17 cellular contexts compared by ENCODE assay signal in genomic region chr16:54129810-54130209, GRCh38.
DNase-seq lines count a peak whose midpoint lies in the region; ATAC-seq and TF ChIP-seq lines count a peak whose summit lies in the region.
"Had no signal": no experiment of that assay in that cellular context is flagged by ENCODE, and none has a peak within 500 bp of the region (broad histone marks: within the 10 kb centered on the region; RNA-seq: fewer than 3 reads in every experiment).

No MANE protein-coding gene starts in this region.

- H3K4me1 ChIP-seq in HEK293 (ENCODE audit: control insufficient read depth, insufficient read depth, low read length) (no peaks in the 10 kb centered on the region), neuronal stem cell (ENCODE audit: control insufficient read depth in 2 of 2, insufficient read depth in 1 of 2, low read depth in 1 of 2, low read length in 2 of 2) (peaks cover 0 to 1% of the 10 kb centered on the region in 2 donors)
- H3K4me1 ChIP-seq: A549, Caco-2 had no signal

- no peak overlapping the region for H3K4me3 Mint-ChIP-seq in activated CD8-positive, alpha-beta T cell treated with anti-CD3 and anti-CD28 coated beads for 36 hours
- H3K4me3 Mint-ChIP-seq in activated CD8-positive, alpha-beta T cell treated with anti-CD3 and anti-CD28 coated beads, Interleukin-2, amount 10 ng/mL, durations not matched to agents 7 days and 5 days = no peak overlapping the region
- H3K4me3 Mint-ChIP-seq: B cell; CD4-positive, alpha-beta T cell; CD8-positive, alpha-beta T cell had no signal

- no peak overlapping the region for H2BK12ac ChIP-seq in neuronal stem cell (ENCODE audit: low read length)

- no peak overlapping the region for H4K91ac ChIP-seq in neuronal stem cell (ENCODE audit: low read depth, low read length, poor library complexity)

- H3K18ac ChIP-seq in neuronal stem cell (ENCODE audit: low read length) = no peak overlapping the region

- H2BK120ac ChIP-seq in neuronal stem cell (ENCODE audit: low read depth, low read length) = no peak overlapping the region

- no peak overlapping the region for H2BK15ac ChIP-seq in neuronal stem cell (ENCODE audit: low read length)

- CTCF ChIA-PET in activated CD8-positive, alpha-beta T cell treated with anti-CD3 and anti-CD28 coated beads for 36 hours (lab: Charles Lee) = interaction anchor here (1.8 kb wide), 1 partner anchor 13 kb away, joined by 5 read pairs; no protein-coding TSS in a partner anchor
- CTCF ChIA-PET in activated CD8-positive, alpha-beta T cell treated with anti-CD3 and anti-CD28 coated beads, Interleukin-2, amount 10 ng/mL, durations not matched to agents 7 days and 5 days (lab: Charles Lee) = no interaction called here
- CTCF ChIA-PET in HEK293 (lab: Yijun Ruan, JAX) = no interaction called here

- intact Hi-C loops in activated CD8-positive, alpha-beta T cell treated with anti-CD3 and anti-CD28 coated beads for 36 hours (cut with micrococcal nuclease) = no loop called here

- TF ChIP-seq CTCF in activated CD8-positive, alpha-beta T cell treated with anti-CD3 and anti-CD28 coated beads for 36 hours (IDR thresholded peaks at IDR 0.05) = peak; percentile 25
- TF ChIP-seq CTCF in HEK293 (tag by site-specific recombination; IDR thresholded peaks at IDR 0.05) (no peak), VCaP (conservative IDR thresholded peaks at IDR 0.05) (no peak)

- H3K9me3 Mint-ChIP-seq in activated CD8-positive, alpha-beta T cell treated with anti-CD3 and anti-CD28 coated beads for 36 hours = no peaks in the 10 kb centered on the region
- H3K9me3 Mint-ChIP-seq in activated CD8-positive, alpha-beta T cell treated with anti-CD3 and anti-CD28 coated beads, Interleukin-2, amount 10 ng/mL, durations not matched to agents 7 days and 5 days (ENCODE audit: insufficient read depth) = no peaks in the 10 kb centered on the region
- H3K9me3 Mint-ChIP-seq: CD4-positive, alpha-beta T cell; CD8-positive, alpha-beta T cell had no signal

- H3K36me3 ChIP-seq in HEK293 (ENCODE audit: control insufficient read depth in 2 of 2, insufficient read depth in 1 of 2, low read length in 2 of 2) (no peaks in the 10 kb centered on the region), neuronal stem cell (replicated peaks in 1 of 2; ENCODE audit: control insufficient read depth in 2 of 2, insufficient read depth in 2 of 2, low read length in 2 of 2) (no peaks in the 10 kb centered on the region)
- H3K36me3 ChIP-seq: BLaER1 treated with 17β-estradiol and CSF1 and Interleukin-3, amounts not matched to agents 10 nM and 100 nM had no signal

- no peak overlapping the region for H3K27ac Mint-ChIP-seq in activated CD8-positive, alpha-beta T cell treated with anti-CD3 and anti-CD28 coated beads for 36 hours
- H3K27ac Mint-ChIP-seq in activated CD8-positive, alpha-beta T cell treated with anti-CD3 and anti-CD28 coated beads, Interleukin-2, amount 10 ng/mL, durations not matched to agents 7 days and 5 days = no peak overlapping the region
- H3K27ac Mint-ChIP-seq: B cell; CD4-positive, alpha-beta T cell; CD8-positive, alpha-beta T cell had no signal

- no peak for ATAC-seq in activated CD8-positive, alpha-beta T cell treated with anti-CD3 and anti-CD28 coated beads for 36 hours
- ATAC-seq in activated CD8-positive, alpha-beta T cell treated with anti-CD3 and anti-CD28 coated beads, Interleukin-2, amount 10 ng/mL, durations not matched to agents 7 days and 5 days = no peak
- ATAC-seq: A549; CD8-positive, alpha-beta T cell had no signal

- H3K79me1 ChIP-seq in neuronal stem cell (ENCODE audit: low read depth, low read length) = no peaks in the 10 kb centered on the region

- no peak overlapping the region for H3K4me3 ChIP-seq in HEK293 (ENCODE audit: low read depth, low read length)
- no peak overlapping the region for H3K4me3 ChIP-seq in neuronal stem cell (ENCODE audit: low read length in 2 of 2)
- H3K4me3 ChIP-seq: A549; BLaER1 treated with 17β-estradiol and CSF1 and Interleukin-3, amounts not matched to agents 10 nM and 100 nM had no signal

- no peak overlapping the region for H3K4me2 ChIP-seq in neuronal stem cell (ENCODE audit: insufficient read depth, low read length, poor library complexity, severe bottlenecking)
- H3K4me2 ChIP-seq: A549; BLaER1 treated with 17β-estradiol and CSF1 and Interleukin-3, amounts not matched to agents 10 nM and 100 nM had no signal

- DNase-seq in activated CD8-positive, alpha-beta T cell treated with anti-CD3 and anti-CD28 coated beads for 36 hours = no peak
- no peak for DNase-seq in activated CD8-positive, alpha-beta T cell treated with anti-CD3 and anti-CD28 coated beads, Interleukin-2, amount 10 ng/mL, durations not matched to agents 7 days and 5 days
- no peak for DNase-seq in neuronal stem cell (ENCODE audit: low spot score)
- DNase-seq: AML-193; Caco-2; Calu3; CD4-positive, alpha-beta T cell; CD8-positive, alpha-beta T cell; DMS79 treated with DMSO at 0.1 percent for 48 hours; GF-D8 had no signal

- no peak overlapping the region for H3K14ac ChIP-seq in neuronal stem cell (ENCODE audit: low read length)

- no peaks in the 10 kb centered on the region for H3K36me3 Mint-ChIP-seq in activated CD8-positive, alpha-beta T cell treated with anti-CD3 and anti-CD28 coated beads for 36 hours (ENCODE audit: low read depth)
- no peaks in the 10 kb centered on the region for H3K36me3 Mint-ChIP-seq in activated CD8-positive, alpha-beta T cell treated with anti-CD3 and anti-CD28 coated beads, Interleukin-2, amount 10 ng/mL, durations not matched to agents 7 days and 5 days (ENCODE audit: low read depth)
- H3K36me3 Mint-ChIP-seq: CD8-positive, alpha-beta T cell had no signal

- H2BK5ac ChIP-seq in neuronal stem cell (ENCODE audit: low read length) = no peak overlapping the region

- peaks cover 4% of the 10 kb centered on the region for H3K4me1 Mint-ChIP-seq in activated CD8-positive, alpha-beta T cell treated with anti-CD3 and anti-CD28 coated beads for 36 hours (ENCODE audit: low read depth)
- peaks cover 10% of the 10 kb centered on the region for H3K4me1 Mint-ChIP-seq in activated CD8-positive, alpha-beta T cell treated with anti-CD3 and anti-CD28 coated beads, Interleukin-2, amount 10 ng/mL, durations not matched to agents 7 days and 5 days (ENCODE audit: low read depth)
- H3K4me1 Mint-ChIP-seq: B cell had no signal

- H3K27me3 Mint-ChIP-seq in activated CD8-positive, alpha-beta T cell treated with anti-CD3 and anti-CD28 coated beads for 36 hours = no peaks in the 10 kb centered on the region
- peaks cover 4% of the 10 kb centered on the region for H3K27me3 Mint-ChIP-seq in activated CD8-positive, alpha-beta T cell treated with anti-CD3 and anti-CD28 coated beads, Interleukin-2, amount 10 ng/mL, durations not matched to agents 7 days and 5 days (ENCODE audit: low read depth)

- H2AK5ac ChIP-seq in neuronal stem cell (ENCODE audit: low read depth, low read length) = no peak overlapping the region

- no peak overlapping the region for H3K4ac ChIP-seq in neuronal stem cell (ENCODE audit: low read length)

- no peaks in the 10 kb centered on the region for H3K9me3 ChIP-seq in HEK293 (ENCODE audit: control insufficient read depth, insufficient read depth, low read depth, low read length)
- no peaks in the 10 kb centered on the region for H3K9me3 ChIP-seq in neuronal stem cell (replicated peaks in 1 of 2; ENCODE audit: control insufficient read depth in 2 of 2, insufficient read depth in 1 of 2, low read depth in 1 of 2, low read length in 2 of 2)
- H3K9me3 ChIP-seq: A549; BLaER1 treated with 17β-estradiol and CSF1 and Interleukin-3, amounts not matched to agents 10 nM and 100 nM had no signal

- no peak overlapping the region for H2AFZ ChIP-seq in neuronal stem cell (ENCODE audit: low read length)

- H3K27me3 ChIP-seq in neuronal stem cell (ENCODE audit: control insufficient read depth in 3 of 3, insufficient read depth in 3 of 3, low read depth in 1 of 3, low read length in 3 of 3) = peaks cover 0 to 10% (median 0%) of the 10 kb centered on the region in 3 experiments
- H3K27me3 ChIP-seq: BLaER1 treated with 17β-estradiol and CSF1 and Interleukin-3, amounts not matched to agents 10 nM and 100 nM had no signal

- no peak overlapping the region for H3K27ac ChIP-seq in HEK293 (ENCODE audit: extremely low read depth, low read depth, low read length)
- H3K27ac ChIP-seq in VCaP = peak overlapping the region; percentile 68
- H3K27ac ChIP-seq in neuronal stem cell (replicated peaks; ENCODE audit: low read length) = no peak overlapping the region
- H3K27ac ChIP-seq: 22Rv1; A549; BLaER1 treated with 17β-estradiol and CSF1 and Interleukin-3, amounts not matched to agents 10 nM and 100 nM; C4-2B had no signal

- H3K23ac ChIP-seq in neuronal stem cell (ENCODE audit: low read depth, low read length, poor library complexity) = no peak overlapping the region

- H4K8ac ChIP-seq in neuronal stem cell (ENCODE audit: low read depth, low read length) = no peak overlapping the region

- H3K9ac ChIP-seq in neuronal stem cell (ENCODE audit: low read depth, low read length, poor library complexity) = no peak overlapping the region
- H3K9ac ChIP-seq: BLaER1 treated with 17β-estradiol and CSF1 and Interleukin-3, amounts not matched to agents 10 nM and 100 nM had no signal

- POLR2A ChIA-PET in activated CD8-positive, alpha-beta T cell treated with anti-CD3 and anti-CD28 coated beads for 36 hours (lab: Charles Lee) = no interaction called here
- POLR2A ChIA-PET in activated CD8-positive, alpha-beta T cell treated with anti-CD3 and anti-CD28 coated beads, Interleukin-2, amount 10 ng/mL, durations not matched to agents 7 days and 5 days (lab: Charles Lee) = no interaction called here
- POLR2A ChIA-PET in HEK293 (lab: Yijun Ruan, JAX) = no interaction called here

TF ChIP-seq in HEK293, 187 proteins besides CTCF, POLR2A, EP300 and RAD21:
- TF ChIP-seq ZNF366 (tag by site-specific recombination; conservative IDR thresholded peaks at IDR 0.05) = 0 out of 2 replicates have a peak, but pooled peaks have one; percentile 14
- no peak for TF ChIP-seq MZF1 (tag by site-specific recombination; IDR thresholded peaks at IDR 0.05; ENCODE audit: borderline replicate concordance)
- no peak for TF ChIP-seq ZNF785 (tag by site-specific recombination; IDR thresholded peaks at IDR 0.05)
TF ChIP-seq in HEK293: peak in this region for 1.
